In the genomic region with DNA sequence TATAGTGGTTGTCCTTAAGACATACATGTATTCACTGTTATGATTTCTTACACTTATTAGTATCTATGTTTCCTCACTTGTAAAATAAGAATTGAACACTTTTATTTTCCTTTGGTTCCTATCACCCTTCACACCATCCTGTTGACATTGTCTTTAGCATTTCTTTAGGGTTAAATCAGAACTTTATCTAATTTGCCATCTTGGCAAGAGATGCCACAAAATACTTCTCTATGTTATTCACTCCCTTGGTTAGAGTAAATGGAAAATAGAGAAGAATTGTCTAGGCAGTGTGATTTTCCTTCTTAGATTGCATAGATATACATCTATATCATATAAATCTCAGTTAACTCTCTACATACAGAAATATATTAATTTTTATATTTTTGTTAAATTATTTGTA, we compare ENCODE assay signal across 19 cellular contexts.
DNase-seq lines count a peak whose midpoint lies in the region; ATAC-seq, FAIRE-seq and TF ChIP-seq lines count a peak whose summit lies in the region.
"Had no signal": no experiment of that assay in that cellular context is flagged by ENCODE, and none has a peak within 500 bp of the region (broad histone marks: within the 10 kb centered on the region; RNA-seq: fewer than 3 reads in every experiment).

No MANE protein-coding gene starts in this region.

- FAIRE-seq in A204.1 (lab: Jason Lieb, UNC) (peak; percentile 54), endothelial cell of umbilical vein (lab: Jason Lieb, UNC) (no peak)
- FAIRE-seq: GM12891, GM19239, HepG2 had no signal

- H3K4me3 Mint-ChIP-seq in HFFc6: no peak overlapping the region
- H3K4me3 Mint-ChIP-seq in activated T-cell treated with anti-CD3 and anti-CD28 coated beads, Interleukin-2, amount 50 U/mL, for 72 hours: no peak overlapping the region
- H3K4me3 Mint-ChIP-seq: CD4-positive, alpha-beta T cell; IgD-negative memory B cell had no signal

- H3K27me3 Mint-ChIP-seq in HFFc6 (ENCODE audit: insufficient read depth): peaks cover 1% of the 10 kb centered on the region
- no peaks in the 10 kb centered on the region for H3K27me3 Mint-ChIP-seq in activated T-cell treated with anti-CD3 and anti-CD28 coated beads, Interleukin-2, amount 50 U/mL, for 72 hours (ENCODE audit: low read depth)
- H3K27me3 Mint-ChIP-seq: CD4-positive, alpha-beta T cell; IgD-negative memory B cell had no signal

- H3K4me3 ChIP-seq in endothelial cell of umbilical vein (replicated peaks in 1 of 3; ENCODE audit: insufficient read depth in 1 of 3, low read depth in 1 of 3, low read length in 3 of 3): no peak overlapping the region
- H3K4me3 ChIP-seq: HAP-1 had no signal

- H2AFZ ChIP-seq in endothelial cell of umbilical vein (ENCODE audit: low read depth, low read length): no peak overlapping the region

- no peak for TF ChIP-seq POLR2A in endothelial cell of umbilical vein (IDR thresholded peaks at IDR 0.05; ENCODE audit: low read depth, low read length)

- H3K27ac Mint-ChIP-seq in HFFc6: no peak overlapping the region
- no peak overlapping the region for H3K27ac Mint-ChIP-seq in activated T-cell treated with anti-CD3 and anti-CD28 coated beads, Interleukin-2, amount 50 U/mL, for 72 hours
- H3K27ac Mint-ChIP-seq: CD4-positive, alpha-beta T cell; IgD-negative memory B cell had no signal

- H3K9me3 Mint-ChIP-seq in HFFc6: no peaks in the 10 kb centered on the region
- peaks cover 0 to 2% of the 10 kb centered on the region in 2 donors for H3K9me3 Mint-ChIP-seq in activated T-cell treated with anti-CD3 and anti-CD28 coated beads, Interleukin-2, amount 50 U/mL, for 72 hours

- H3K4me1 ChIP-seq in endothelial cell of umbilical vein (ENCODE audit: control insufficient read depth, extremely low read depth, insufficient read depth, low read length): no peaks in the 10 kb centered on the region
- H3K4me1 ChIP-seq: HAP-1 had no signal

- no peak overlapping the region for H3K27ac ChIP-seq in endothelial cell of umbilical vein (ENCODE audit: insufficient read depth, low read depth, low read length)
- H3K27ac ChIP-seq: C4-2B had no signal

- H3K9ac ChIP-seq in endothelial cell of umbilical vein (replicated peaks; ENCODE audit: extremely low read depth, insufficient read depth, low read length): no peak overlapping the region

- peaks cover 35% of the 10 kb centered on the region for H3K4me1 Mint-ChIP-seq in HFFc6 (ENCODE audit: low read depth)
- no peaks in the 10 kb centered on the region for H3K4me1 Mint-ChIP-seq in activated T-cell treated with anti-CD3 and anti-CD28 coated beads, Interleukin-2, amount 50 U/mL, for 72 hours (ENCODE audit: low read depth)
- H3K4me1 Mint-ChIP-seq: IgD-negative memory B cell had no signal

- dilution Hi-C loops in endothelial cell of umbilical vein (cut with MboI; ENCODE audit: extremely low pct_ligation_motif_present, low sequenced_read_pairs): no loop called here

- CTCF ChIA-PET in endothelial cell of umbilical vein (lab: Charles Lee): no interaction called here

- no peaks in the 10 kb centered on the region for H3K9me3 ChIP-seq in endothelial cell of umbilical vein (replicated peaks; ENCODE audit: control insufficient read depth, insufficient read depth, low read length)
- H3K9me3 ChIP-seq: HAP-1 had no signal

- H3K79me2 ChIP-seq in endothelial cell of umbilical vein (ENCODE audit: control insufficient read depth, insufficient read depth, low read length): no peaks in the 10 kb centered on the region

- no peak for TF ChIP-seq CTCF in HFFc6 (IDR thresholded peaks at IDR 0.05)
- TF ChIP-seq CTCF in endothelial cell of umbilical vein (IDR thresholded peaks at IDR 0.05; ENCODE audit: extremely low read depth in 1 of 2, insufficient read depth in 1 of 2, low read depth in 1 of 2, low read length in 2 of 2): no peak

- H3K36me3 Mint-ChIP-seq in HFFc6 (ENCODE audit: low read depth): peaks cover 5% of the 10 kb centered on the region; the same call in 1 of the 2 replicates
- H3K36me3 Mint-ChIP-seq in activated T-cell treated with anti-CD3 and anti-CD28 coated beads, Interleukin-2, amount 50 U/mL, for 72 hours (ENCODE audit: insufficient read depth in 2 of 2): no peaks in the 10 kb centered on the region
- H3K36me3 Mint-ChIP-seq: IgD-negative memory B cell had no signal

- no peaks in the 10 kb centered on the region for H4K20me1 ChIP-seq in endothelial cell of umbilical vein (replicated peaks; ENCODE audit: control insufficient read depth, extremely low read depth, insufficient read depth, low read length)

- no peaks in the 10 kb centered on the region for H3K36me3 ChIP-seq in endothelial cell of umbilical vein (ENCODE audit: control insufficient read depth in 2 of 2, extremely low read depth in 1 of 2, insufficient read depth in 2 of 2, low read length in 2 of 2)
- H3K36me3 ChIP-seq: HAP-1 had no signal

- H3K27me3 ChIP-seq in endothelial cell of umbilical vein (ENCODE audit: control insufficient read depth in 2 of 2, insufficient read depth in 2 of 2, low read length in 2 of 2): no peaks in the 10 kb centered on the region

- H3K4me2 ChIP-seq in endothelial cell of umbilical vein (ENCODE audit: insufficient read depth, low read length): no peak overlapping the region

- BruUV-seq in endothelial cell of umbilical vein (replicated peaks; lab: Mats Ljungman, UMichigan): no TSS peak

- no peaks in the 10 kb centered on the region for H3K9me1 ChIP-seq in endothelial cell of umbilical vein (replicated peaks; ENCODE audit: control insufficient read depth, extremely low read depth, insufficient read depth, low read length)

- POLR2A ChIA-PET in endothelial cell of umbilical vein (lab: Charles Lee): no interaction called here

- ATAC-seq in activated T-cell treated with anti-CD3 and anti-CD28 coated beads, Interleukin-2, amount 50 U/mL, for 72 hours (replicated peaks in 1 of 2): no peak
- ATAC-seq in HG02642 (IDR thresholded peaks at IDR 0.05; ENCODE audit: poor library complexity, unreplicated experiment): no peak
- ATAC-seq: HepG2 had no signal

- peak; percentile 64 for DNase-seq in EH (ENCODE audit: low read depth)
- DNase-seq in HFFc6: peak; percentile 33
- peak; percentile 26 for DNase-seq in endothelial cell of umbilical vein (ENCODE audit: low read depth, low spot score)
- no peak for DNase-seq in activated T-cell treated with anti-CD3 and anti-CD28 coated beads, Interleukin-2, amount 50 U/mL, for 72 hours
- no peak for DNase-seq in NCI-H2029 treated with DMSO at 0.1 percent for 48 hours (lab: John Stamatoyannopoulos, UW)
- DNase-seq: ACHN; AML-193; CD4-positive, alpha-beta T cell; DMS153; DMS79; KBM-7 had no signal

- intact Hi-C loops in endothelial cell of umbilical vein (cut with micrococcal nuclease): no loop called here

TF ChIP-seq in endothelial cell of umbilical vein, 7 proteins besides CTCF, POLR2A, EP300 and RAD21:
- TF ChIP-seq JUN (IDR thresholded peaks at IDR 0.05; ENCODE audit: borderline replicate concordance, insufficient read depth, insufficient read length, low read depth) (no peak), POLR2AphosphoS5 (IDR thresholded peaks at IDR 0.05; ENCODE audit: insufficient read depth, low read depth, low read length) (no peak), MYC (IDR thresholded peaks at IDR 0.05; ENCODE audit: low read depth, low read length) (no peak), EZH2 (IDR thresholded peaks at IDR 0.05; ENCODE audit: borderline replicate concordance, low read depth, low read length, severe bottlenecking) (no peak), GATA2 (IDR thresholded peaks at IDR 0.05; ENCODE audit: insufficient read depth, insufficient read length, low read depth, low read length) (no peak), FOS (IDR thresholded peaks at IDR 0.05; ENCODE audit: borderline replicate concordance, insufficient read depth, low read length) (no peak)
- TF ChIP-seq, protein P1, sequence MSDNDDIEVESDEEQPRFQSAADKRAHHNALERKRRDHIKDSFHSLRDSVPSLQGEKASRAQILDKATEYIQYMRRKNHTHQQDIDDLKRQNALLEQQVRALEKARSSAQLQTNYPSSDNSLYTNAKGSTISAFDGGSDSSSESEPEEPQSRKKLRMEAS (IDR thresholded peaks at IDR 0.05; ENCODE audit: insufficient read depth, insufficient read length): no peak

Comparison
In these comparisons a context has a peak if more than half of its experiments do, and no peak if none do; other contexts are left out.
1. DNase-seq: peak in EH (single experiment), HFFc6 (single experiment) and endothelial cell of umbilical vein (single experiment); none in activated T-cell treated with anti-CD3 and anti-CD28 coated beads, Interleukin-2, amount 50 U/mL, for 72 hours (0 of 2) and NCI-H2029 treated with DMSO at 0.1 percent for 48 hours (single experiment).